Comparison of ENCODE assay signal across 24 cellular contexts in genomic region chr9:17719053-17719452, GRCh38.
"Had no signal": no experiment of that assay in that cellular context is flagged by ENCODE, and none has a peak within 500 bp of the region (broad histone marks: within the 10 kb centered on the region; RNA-seq: fewer than 3 reads in every experiment).

No MANE protein-coding gene starts in this region.

- H3K27me3 ChIP-seq: esophagus muscularis mucosa, foreskin keratinocyte, gastroesophageal sphincter, heart right ventricle, neural progenitor cell, right lobe of liver, tibial nerve, upper lobe of left lung, uterus had no signal

- H3K4me1 ChIP-seq: foreskin keratinocyte, gastroesophageal sphincter, heart right ventricle, neural progenitor cell, parathyroid adenoma, right lobe of liver, tibial nerve, upper lobe of left lung, uterus had no signal

- DNase-seq: dermis blood vessel endothelial cell; effector memory CD4-positive, alpha-beta T cell; foreskin keratinocyte; heart right ventricle; hippocampal formation; left cardiac atrium; mammary epithelial cell; mesendoderm; midbrain; naive thymus-derived CD4-positive, alpha-beta T cell; right lobe of liver; small intestine; stimulated activated CD4-positive, alpha-beta T cell treated with anti-CD3 and anti-CD28 coated beads, Interleukin-15, amount 100 ng/mL, for 24 hours; stimulated activated CD4-positive, alpha-beta T cell treated with anti-CD3 and anti-CD28 coated beads, Interleukin-2, amount 100 ng/mL, for 48 hours; stimulated activated naive B cell treated with anti-CD40 and anti-IgM and Interleukin-4, amounts not matched to agents 10 μg/mL and 1 μg/mL and 100 μg/mL, for 72 hours; upper lobe of left lung; uterus had no signal

- H3K36me3 ChIP-seq: esophagus muscularis mucosa, gastroesophageal sphincter, heart right ventricle, neural progenitor cell, right lobe of liver, thoracic aorta, tibial nerve, upper lobe of left lung, uterus had no signal

- H3K27ac ChIP-seq: coronary artery, esophagus muscularis mucosa, foreskin keratinocyte, gastroesophageal sphincter, heart right ventricle, neural progenitor cell, parathyroid adenoma, right lobe of liver, thoracic aorta, tibial nerve, upper lobe of left lung, uterus had no signal

- H3K4me3 ChIP-seq: coronary artery, esophagus muscularis mucosa, gastroesophageal sphincter, heart right ventricle, neural progenitor cell, right lobe of liver, thoracic aorta, tibial nerve, upper lobe of left lung, uterus had no signal

- ATAC-seq: foreskin keratinocyte; gastroesophageal sphincter; left cardiac atrium; naive thymus-derived CD4-positive, alpha-beta T cell; right lobe of liver; stimulated activated naive B cell treated with anti-CD40 and anti-IgM and Interleukin-4, amounts not matched to agents 10 μg/mL and 1 μg/mL and 100 μg/mL, for 72 hours had no signal

- H3K9me3 ChIP-seq: right lobe of liver, thoracic aorta, uterus had no signal
